23 cellular contexts compared by ENCODE assay signal in the genomic region with DNA sequence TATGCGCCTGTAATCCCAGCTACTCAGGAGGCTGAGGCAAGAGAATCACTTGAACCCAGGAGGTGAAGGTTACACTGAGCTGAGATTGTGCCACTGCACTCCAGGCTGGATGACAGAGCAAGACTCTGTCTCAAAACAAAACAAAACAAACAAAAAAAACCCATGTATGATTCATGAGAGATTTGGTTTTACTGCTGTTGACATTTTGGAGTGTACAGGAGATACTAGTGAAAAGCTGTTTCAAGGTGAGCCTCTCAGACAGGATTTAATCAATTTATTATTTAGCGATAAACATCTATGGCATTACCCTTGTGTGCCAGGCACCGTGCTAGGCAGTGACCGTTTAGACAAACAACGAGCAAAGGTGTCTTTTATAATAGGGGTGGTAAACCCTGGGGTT. TPM values are rescaled to one million over a fixed set of nuclear protein-coding genes. Genes with fewer than 3 reads are reported as not detected.
"Had no signal": no experiment of that assay in that cellular context is flagged by ENCODE, and none has a peak within 500 bp of the region (broad histone marks: within the 10 kb centered on the region; RNA-seq: fewer than 3 reads in every experiment).

No MANE protein-coding gene starts in this region.

- H3K4me1 Mint-ChIP-seq: nephron progenitor cell had no signal

- H3K9me3 ChIP-seq: colonic mucosa, esophagus squamous epithelium, left ventricle myocardium inferior, right atrium auricular region, sigmoid colon, stomach, thoracic aorta, transverse colon had no signal

- H3K4me3 Mint-ChIP-seq: immature natural killer cell, nephron progenitor cell had no signal

- H3K9me3 Mint-ChIP-seq: immature natural killer cell, nephron progenitor cell had no signal

- H3K27ac Mint-ChIP-seq: immature natural killer cell, nephron progenitor cell had no signal

- H3K27me3 ChIP-seq: colonic mucosa had no signal

- H3K27ac ChIP-seq: colonic mucosa, esophagus squamous epithelium, left ventricle myocardium inferior, right atrium auricular region, sigmoid colon, skin epidermis, stomach, thoracic aorta, transverse colon had no signal

- DNase-seq: colonic mucosa; dermis blood vessel endothelial cell; esophagus squamous epithelium; foreskin fibroblast; immature natural killer cell; left ventricle myocardium inferior; mesenchymal stem cell; midbrain; nephron progenitor cell; stimulated activated CD4-positive, alpha-beta T cell treated with anti-CD3 and anti-CD28 coated beads, Interleukin-12 subunit alpha, Interleukin-12 subunit beta, amount 100 ng/mL, for 4 hours; stimulated activated naive CD4-positive, alpha-beta T cell; stomach; substantia nigra; transverse colon had no signal

- H3K4me1 ChIP-seq: colonic mucosa, esophagus squamous epithelium, left ventricle myocardium inferior, right atrium auricular region, sigmoid colon, stomach had no signal

- H3K36me3 Mint-ChIP-seq: immature natural killer cell had no signal

- H3K4me3 ChIP-seq: colonic mucosa, esophagus squamous epithelium, left ventricle myocardium inferior, lung, right atrium auricular region, sigmoid colon, skin epidermis, stomach, thoracic aorta, transverse colon had no signal

- H3K36me3 ChIP-seq: colonic mucosa, esophagus squamous epithelium, left ventricle myocardium inferior, right atrium auricular region, sigmoid colon, stomach, thoracic aorta, transverse colon had no signal

RNA-seq across cellular contexts. Expression of gene LHX4, which starts 16.5 kb away (rescaled TPM):
- total RNA-seq: dermis blood vessel endothelial cell, epithelial cell of proximal tubule, left ventricle myocardium inferior, osteoblast, right atrium auricular region, sigmoid colon, thoracic aorta, ureter had no signal
- polyA plus RNA-seq: keratinocyte had no signal
